Comparison of ENCODE assay signal across 28 cellular contexts in the genomic region with DNA sequence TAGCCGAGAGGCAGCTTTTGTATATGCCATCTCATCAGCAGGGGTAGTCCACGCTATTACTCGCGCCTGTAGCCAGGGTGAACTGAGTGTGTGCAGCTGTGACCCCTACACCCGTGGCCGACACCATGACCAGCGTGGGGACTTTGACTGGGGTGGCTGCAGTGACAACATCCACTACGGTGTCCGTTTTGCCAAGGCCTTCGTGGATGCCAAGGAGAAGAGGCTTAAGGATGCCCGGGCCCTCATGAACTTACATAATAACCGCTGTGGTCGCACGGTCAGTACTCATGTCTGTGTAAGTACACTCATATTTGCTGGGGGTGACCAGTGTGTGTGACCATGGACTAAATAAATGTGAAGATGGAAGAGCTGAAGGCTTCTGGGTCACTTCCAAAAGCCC. TPM values are rescaled to one million over a fixed set of nuclear protein-coding genes. Genes with fewer than 3 reads are reported as not detected.
"Had no signal": no experiment of that assay in that cellular context is flagged by ENCODE, and none has a peak within 500 bp of the region (broad histone marks: within the 10 kb centered on the region; RNA-seq: fewer than 3 reads in every experiment).

No MANE protein-coding gene starts in this region.

- H3K27me3 ChIP-seq: body of pancreas had no signal

- H3K27ac ChIP-seq: body of pancreas, VCaP had no signal

- H3K9me3 ChIP-seq: body of pancreas had no signal

- H3K36me3 Mint-ChIP-seq: activated naive CD8-positive, alpha-beta T cell; WTC11 had no signal

- H3K4me3 Mint-ChIP-seq: activated CD4-positive, alpha-beta memory T cell treated with anti-CD3 and anti-CD28 coated beads, Interleukin-2, amount 10 ng/mL, durations not matched to agents 7 days and 5 days; activated CD4-positive, alpha-beta T cell treated with anti-CD3 and anti-CD28 coated beads, Interleukin-2, amount 10 ng/mL, durations not matched to agents 7 days and 5 days; activated naive CD8-positive, alpha-beta T cell; activated T-cell treated with anti-CD3 and anti-CD28 coated beads, Interleukin-2, amount 50 U/mL, for 4 hours; activated T-helper 17 cell treated with anti-CD3 and anti-CD28 coated beads, Interleukin-2, amount 50 U/mL, for 72 hours; endodermal cell; T-helper 1 cell treated with Interleukin-12 subunit alpha and Interleukin-12 subunit beta and Interleukin-4 antibody, amounts not matched to agents 30 μg/mL and 1 μg/mL, for 36 hours; WTC11 had no signal

- ATAC-seq: activated T-cell treated with anti-CD3 and anti-CD28 coated beads, Interleukin-2, amount 50 U/mL, for 4 hours; activated T-helper 17 cell treated with anti-CD3 and anti-CD28 coated beads, Interleukin-2, amount 50 U/mL, for 72 hours; body of pancreas; esophagus mucosa had no signal

- H3K4me3 ChIP-seq: body of pancreas had no signal

- H3K27ac Mint-ChIP-seq: activated CD4-positive, alpha-beta memory T cell treated with anti-CD3 and anti-CD28 coated beads, Interleukin-2, amount 10 ng/mL, durations not matched to agents 7 days and 5 days; activated CD4-positive, alpha-beta T cell treated with anti-CD3 and anti-CD28 coated beads, Interleukin-2, amount 10 ng/mL, durations not matched to agents 7 days and 5 days; activated naive CD8-positive, alpha-beta T cell; activated T-helper 17 cell treated with anti-CD3 and anti-CD28 coated beads, Interleukin-2, amount 50 U/mL, for 72 hours; endodermal cell; T-helper 1 cell treated with Interleukin-12 subunit alpha and Interleukin-12 subunit beta and Interleukin-4 antibody, amounts not matched to agents 30 μg/mL and 1 μg/mL, for 36 hours; WTC11 had no signal

- FAIRE-seq: colon, frontal cortex, TTC549 had no signal

- H3K27me3 Mint-ChIP-seq: activated CD4-positive, alpha-beta memory T cell treated with anti-CD3 and anti-CD28 coated beads, Interleukin-2, amount 10 ng/mL, durations not matched to agents 7 days and 5 days; activated naive CD8-positive, alpha-beta T cell; activated T-helper 17 cell treated with anti-CD3 and anti-CD28 coated beads, Interleukin-2, amount 50 U/mL, for 72 hours had no signal

- H3K4me1 Mint-ChIP-seq: activated CD4-positive, alpha-beta memory T cell treated with anti-CD3 and anti-CD28 coated beads, Interleukin-2, amount 10 ng/mL, durations not matched to agents 7 days and 5 days; activated CD4-positive, alpha-beta T cell treated with anti-CD3 and anti-CD28 coated beads, Interleukin-2, amount 10 ng/mL, durations not matched to agents 7 days and 5 days; activated T-helper 17 cell treated with anti-CD3 and anti-CD28 coated beads, Interleukin-2, amount 50 U/mL, for 72 hours had no signal

- DNase-seq: activated CD4-positive, alpha-beta memory T cell treated with anti-CD3 and anti-CD28 coated beads, Interleukin-2, amount 10 ng/mL, durations not matched to agents 7 days and 5 days; activated CD4-positive, alpha-beta T cell treated with anti-CD3 and anti-CD28 coated beads for 1 hour; activated CD4-positive, alpha-beta T cell treated with anti-CD3 and anti-CD28 coated beads for 4 hours; activated CD4-positive, alpha-beta T cell treated with anti-CD3 and anti-CD28 coated beads, Interleukin-2, amount 10 ng/mL, durations not matched to agents 7 days and 5 days; activated CD4-positive, alpha-beta T cell treated with anti-CD3 and anti-CD28 coated beads, Interleukin-2, amount 50 U/mL, for 4 hours; activated effector memory CD4-positive, alpha-beta T cell treated with Interleukin-2 at 50 U/mL for 16 hours; activated gamma-delta T cell treated with Interleukin-2 at 50 U/mL for 16 hours; activated naive CD4-positive, alpha-beta T cell treated with anti-CD3 and anti-CD28 coated beads, Interleukin-2, amount 50 U/mL, for 16 hours; activated naive CD4-positive, alpha-beta T cell treated with Interleukin-2 at 50 U/mL for 16 hours; activated T-cell treated with anti-CD3 and anti-CD28 coated beads, Interleukin-2, amount 50 U/mL, for 4 hours; anterior cingulate cortex; body of pancreas; caudate nucleus; cortex of kidney; effector memory CD4-positive, alpha-beta T cell; head of caudate nucleus; T-helper 9 cell had no signal

- H3K9me3 Mint-ChIP-seq: activated CD4-positive, alpha-beta memory T cell treated with anti-CD3 and anti-CD28 coated beads, Interleukin-2, amount 10 ng/mL, durations not matched to agents 7 days and 5 days; activated CD4-positive, alpha-beta T cell treated with anti-CD3 and anti-CD28 coated beads, Interleukin-2, amount 10 ng/mL, durations not matched to agents 7 days and 5 days; activated T-cell treated with anti-CD3 and anti-CD28 coated beads, Interleukin-2, amount 50 U/mL, for 4 hours; activated T-helper 17 cell treated with anti-CD3 and anti-CD28 coated beads, Interleukin-2, amount 50 U/mL, for 72 hours; endodermal cell; T-helper 1 cell treated with Interleukin-12 subunit alpha and Interleukin-12 subunit beta and Interleukin-4 antibody, amounts not matched to agents 30 μg/mL and 1 μg/mL, for 36 hours; WTC11 had no signal

RNA-seq across cellular contexts. Expression of gene WNT2B, which starts 7.4 kb away (rescaled TPM):
- total RNA-seq: activated CD4-positive, alpha-beta T cell treated with anti-CD3 and anti-CD28 coated beads, Interleukin-2, amount 10 ng/mL, durations not matched to agents 7 days and 5 days; T-helper 2 cell treated with Interferon-gamma antibody and Interleukin-4, amounts not matched to agents 100 ng/mL and 5 ng/mL, for 36 hours had no signal
